ENCODE assay signal across 14 cellular contexts in genomic region chrX:11190745-11191510, GRCh38.
A peak's percentile ranks its signal among the peaks of the same experiment; 100 is the strongest.
DNase-seq lines count a peak whose midpoint lies in the region; ATAC-seq, FAIRE-seq and TF ChIP-seq lines count a peak whose summit lies in the region.
"Had no signal": no experiment of that assay in that cellular context is flagged by ENCODE, and none has a peak within 500 bp of the region (broad histone marks: within the 10 kb centered on the region; RNA-seq: fewer than 3 reads in every experiment).

No MANE protein-coding gene starts in this region.

- no peaks in the 10 kb centered on the region for H3K4me1 ChIP-seq in breast epithelium
- H3K4me1 ChIP-seq in astrocyte (ENCODE audit: insufficient read depth, low read length): peaks cover 5% of the 10 kb centered on the region
- H3K4me1 ChIP-seq: A549, gastroesophageal sphincter had no signal

- no peaks in the 10 kb centered on the region for H3K9me3 Mint-ChIP-seq in MCF 10A (ENCODE audit: unreplicated experiment)
- H3K9me3 Mint-ChIP-seq in astrocyte (ENCODE audit: unreplicated experiment): no peaks in the 10 kb centered on the region
- H3K9me3 Mint-ChIP-seq in stimulated activated naive B cell treated with anti-CD40 and anti-IgM and Interleukin-4, amounts not matched to agents 10 μg/mL and 1 μg/mL and 100 μg/mL, for 72 hours: no peaks in the 10 kb centered on the region
- H3K9me3 Mint-ChIP-seq in activated CD4-positive, alpha-beta T cell treated with anti-CD3 and anti-CD28 coated beads, Interleukin-2, amount 10 ng/mL, durations not matched to agents 24 days and 14 days: no peaks in the 10 kb centered on the region
- H3K9me3 Mint-ChIP-seq: activated naive CD8-positive, alpha-beta T cell treated with anti-CD3 and anti-CD28 coated beads, Interleukin-2, amount 10 ng/mL, durations not matched to agents 7 days and 5 days had no signal

- H3K4me3 ChIP-seq in breast epithelium: no peak overlapping the region
- no peak overlapping the region for H3K4me3 ChIP-seq in astrocyte (ENCODE audit: insufficient read depth, low read depth, low read length)
- H3K4me3 ChIP-seq: A549, gastroesophageal sphincter, smooth muscle cell had no signal

- ATAC-seq in HG03469 (IDR thresholded peaks at IDR 0.05; ENCODE audit: unreplicated experiment): no peak
- ATAC-seq in stimulated activated naive B cell treated with anti-CD40 and anti-IgM and Interleukin-4, amounts not matched to agents 10 μg/mL and 1 μg/mL and 100 μg/mL, for 72 hours (replicated peaks): no peak
- ATAC-seq: A549; activated CD8-positive, alpha-beta memory T cell treated with anti-CD3 and anti-CD28 coated beads, Interleukin-2, amount 10 ng/mL, durations not matched to agents 7 days and 5 days; gastroesophageal sphincter had no signal

- DNase-seq in MCF 10A (ENCODE audit: unreplicated experiment): peak; percentile 34
- DNase-seq in breast epithelium (ENCODE audit: low spot score in 2 of 2): no peak
- peak; percentile 35 for DNase-seq in NCI-H2171 (lab: John Stamatoyannopoulos, UW)
- no peak for DNase-seq in astrocyte (ENCODE audit: low read depth)
- DNase-seq in stimulated activated naive B cell treated with anti-CD40 and anti-IgM and Interleukin-4, amounts not matched to agents 10 μg/mL and 1 μg/mL and 100 μg/mL, for 72 hours: no peak
- no peak for DNase-seq in activated T-cell treated with anti-CD3 and anti-CD28 coated beads, Interleukin-2, amount 50 U/mL, for 48 hours
- no peak for DNase-seq in activated CD4-positive, alpha-beta T cell treated with anti-CD3 and anti-CD28 coated beads, Interleukin-2, amount 10 ng/mL, durations not matched to agents 24 days and 14 days
- DNase-seq: activated CD8-positive, alpha-beta memory T cell treated with anti-CD3 and anti-CD28 coated beads, Interleukin-2, amount 10 ng/mL, durations not matched to agents 7 days and 5 days; activated naive CD8-positive, alpha-beta T cell treated with anti-CD3 and anti-CD28 coated beads, Interleukin-2, amount 10 ng/mL, durations not matched to agents 7 days and 5 days had no signal

- H3K9ac ChIP-seq in astrocyte (ENCODE audit: low read length): no peak overlapping the region

- H3K36me3 Mint-ChIP-seq in MCF 10A (ENCODE audit: insufficient read depth, unreplicated experiment) (no peaks in the 10 kb centered on the region), astrocyte (ENCODE audit: low read depth, unreplicated experiment) (no peaks in the 10 kb centered on the region)
- no peaks in the 10 kb centered on the region for H3K36me3 Mint-ChIP-seq in stimulated activated naive B cell treated with anti-CD40 and anti-IgM and Interleukin-4, amounts not matched to agents 10 μg/mL and 1 μg/mL and 100 μg/mL, for 72 hours
- H3K36me3 Mint-ChIP-seq in activated CD4-positive, alpha-beta T cell treated with anti-CD3 and anti-CD28 coated beads, Interleukin-2, amount 10 ng/mL, durations not matched to agents 24 days and 14 days (ENCODE audit: low read depth): no peaks in the 10 kb centered on the region
- H3K36me3 Mint-ChIP-seq: activated CD8-positive, alpha-beta memory T cell treated with anti-CD3 and anti-CD28 coated beads, Interleukin-2, amount 10 ng/mL, durations not matched to agents 7 days and 5 days; activated naive CD8-positive, alpha-beta T cell treated with anti-CD3 and anti-CD28 coated beads, Interleukin-2, amount 10 ng/mL, durations not matched to agents 7 days and 5 days had no signal

- intact Hi-C loops in MCF 10A (cut with micrococcal nuclease): no loop called here
- intact Hi-C loops in breast epithelium (cut with DNase I; ENCODE audit: low total_unique reads): no loop called here
- intact Hi-C loops in activated CD4-positive, alpha-beta T cell treated with anti-CD3 and anti-CD28 coated beads, Interleukin-2, amount 10 ng/mL, durations not matched to agents 24 days and 14 days (cut with micrococcal nuclease): no loop called here

- POLR2A ChIA-PET in MCF 10A (lab: Yijun Ruan, JAX): interaction anchor here (0.6 kb wide), 2 partner anchors 24 to 177 kb away, joined by 3 read pairs; no protein-coding TSS in a partner anchor

- no peak overlapping the region for H3K4me3 Mint-ChIP-seq in MCF 10A (ENCODE audit: unreplicated experiment)
- H3K4me3 Mint-ChIP-seq in astrocyte (ENCODE audit: unreplicated experiment): no peak overlapping the region
- no peak overlapping the region for H3K4me3 Mint-ChIP-seq in stimulated activated naive B cell treated with anti-CD40 and anti-IgM and Interleukin-4, amounts not matched to agents 10 μg/mL and 1 μg/mL and 100 μg/mL, for 72 hours
- no peak overlapping the region for H3K4me3 Mint-ChIP-seq in activated CD4-positive, alpha-beta T cell treated with anti-CD3 and anti-CD28 coated beads, Interleukin-2, amount 10 ng/mL, durations not matched to agents 24 days and 14 days
- H3K4me3 Mint-ChIP-seq: activated CD8-positive, alpha-beta memory T cell treated with anti-CD3 and anti-CD28 coated beads, Interleukin-2, amount 10 ng/mL, durations not matched to agents 7 days and 5 days; activated naive CD8-positive, alpha-beta T cell treated with anti-CD3 and anti-CD28 coated beads, Interleukin-2, amount 10 ng/mL, durations not matched to agents 7 days and 5 days had no signal

- BruUV-seq in MCF 10A (replicated peaks; lab: Mats Ljungman, UMichigan): no TSS peak

- H3K27ac ChIP-seq in breast epithelium: no peak overlapping the region
- no peak overlapping the region for H3K27ac ChIP-seq in astrocyte (ENCODE audit: low read depth, low read length)
- H3K27ac ChIP-seq: A549, gastroesophageal sphincter, neutrophil had no signal

- H3K36me3 ChIP-seq in breast epithelium (no peaks in the 10 kb centered on the region), astrocyte (ENCODE audit: insufficient read depth, low read length) (no peaks in the 10 kb centered on the region)
- H3K36me3 ChIP-seq: neutrophil had no signal

- H3K9me3 ChIP-seq in breast epithelium (no peaks in the 10 kb centered on the region), astrocyte (ENCODE audit: insufficient read depth, low read depth, low read length) (no peaks in the 10 kb centered on the region)
- H3K9me3 ChIP-seq: A549, gastroesophageal sphincter, neutrophil had no signal

- no peak overlapping the region for H3K4me2 ChIP-seq in astrocyte (ENCODE audit: low read length)
- H3K4me2 ChIP-seq: A549, smooth muscle cell had no signal

- H2AFZ ChIP-seq in astrocyte (ENCODE audit: low read depth, low read length): no peak overlapping the region

- no peaks in the 10 kb centered on the region for H3K79me2 ChIP-seq in astrocyte (ENCODE audit: insufficient read depth, low read length)

- H3K27me3 Mint-ChIP-seq in MCF 10A (ENCODE audit: insufficient read depth, unreplicated experiment): peaks cover 16% of the 10 kb centered on the region
- H3K27me3 Mint-ChIP-seq in astrocyte (ENCODE audit: low read depth, unreplicated experiment): no peaks in the 10 kb centered on the region
- H3K27me3 Mint-ChIP-seq in stimulated activated naive B cell treated with anti-CD40 and anti-IgM and Interleukin-4, amounts not matched to agents 10 μg/mL and 1 μg/mL and 100 μg/mL, for 72 hours: peaks cover 0 to 7% of the 10 kb centered on the region in 2 donors
- H3K27me3 Mint-ChIP-seq in activated CD4-positive, alpha-beta T cell treated with anti-CD3 and anti-CD28 coated beads, Interleukin-2, amount 10 ng/mL, durations not matched to agents 24 days and 14 days: no peaks in the 10 kb centered on the region
- H3K27me3 Mint-ChIP-seq: activated naive CD8-positive, alpha-beta T cell treated with anti-CD3 and anti-CD28 coated beads, Interleukin-2, amount 10 ng/mL, durations not matched to agents 7 days and 5 days had no signal

- TF ChIP-seq POLR2A in breast epithelium (IDR thresholded peaks at IDR 0.05): no peak

- no peak for TF ChIP-seq CTCF in MCF 10A (IDR thresholded peaks at IDR 0.05; ENCODE audit: unreplicated experiment)
- no peak for TF ChIP-seq CTCF in breast epithelium (IDR thresholded peaks at IDR 0.05)
- no peak for TF ChIP-seq CTCF in astrocyte (IDR thresholded peaks at IDR 0.05; ENCODE audit: insufficient read depth, low read depth, low read length)

- CTCF ChIA-PET in MCF 10A (lab: Yijun Ruan, JAX): interaction anchor here (0.5 to 1.6 kb wide), 4 partner anchors 9 to 295 kb away, joined by 3 to 4 read pairs (median 4); no protein-coding TSS in a partner anchor

- H4K20me1 ChIP-seq in astrocyte (ENCODE audit: insufficient read depth, low read length): no peaks in the 10 kb centered on the region

- FAIRE-seq in astrocyte (lab: Jason Lieb, UNC): peak; percentile 84
- FAIRE-seq: A549 had no signal

- H3K4me1 Mint-ChIP-seq in MCF 10A (ENCODE audit: insufficient read depth, unreplicated experiment): no peaks in the 10 kb centered on the region
- peaks cover 8% of the 10 kb centered on the region for H3K4me1 Mint-ChIP-seq in astrocyte (ENCODE audit: low read depth, unreplicated experiment)
- H3K4me1 Mint-ChIP-seq in stimulated activated naive B cell treated with anti-CD40 and anti-IgM and Interleukin-4, amounts not matched to agents 10 μg/mL and 1 μg/mL and 100 μg/mL, for 72 hours: no peaks in the 10 kb centered on the region
- H3K4me1 Mint-ChIP-seq in activated CD4-positive, alpha-beta T cell treated with anti-CD3 and anti-CD28 coated beads, Interleukin-2, amount 10 ng/mL, durations not matched to agents 24 days and 14 days: no peaks in the 10 kb centered on the region
- H3K4me1 Mint-ChIP-seq: activated CD8-positive, alpha-beta memory T cell treated with anti-CD3 and anti-CD28 coated beads, Interleukin-2, amount 10 ng/mL, durations not matched to agents 7 days and 5 days; activated naive CD8-positive, alpha-beta T cell treated with anti-CD3 and anti-CD28 coated beads, Interleukin-2, amount 10 ng/mL, durations not matched to agents 7 days and 5 days had no signal

- H3K27me3 ChIP-seq in breast epithelium (peaks cover 0 to 28% of the 10 kb centered on the region in 2 donors), astrocyte (ENCODE audit: insufficient read depth, low read length) (no peaks in the 10 kb centered on the region)
- H3K27me3 ChIP-seq: gastroesophageal sphincter, neutrophil had no signal

- H3K27ac Mint-ChIP-seq in MCF 10A (ENCODE audit: low read depth, unreplicated experiment): no peak overlapping the region
- no peak overlapping the region for H3K27ac Mint-ChIP-seq in astrocyte (ENCODE audit: unreplicated experiment)
- H3K27ac Mint-ChIP-seq in stimulated activated naive B cell treated with anti-CD40 and anti-IgM and Interleukin-4, amounts not matched to agents 10 μg/mL and 1 μg/mL and 100 μg/mL, for 72 hours: no peak overlapping the region
- no peak overlapping the region for H3K27ac Mint-ChIP-seq in activated CD4-positive, alpha-beta T cell treated with anti-CD3 and anti-CD28 coated beads, Interleukin-2, amount 10 ng/mL, durations not matched to agents 24 days and 14 days
- H3K27ac Mint-ChIP-seq: activated CD8-positive, alpha-beta memory T cell treated with anti-CD3 and anti-CD28 coated beads, Interleukin-2, amount 10 ng/mL, durations not matched to agents 7 days and 5 days; activated naive CD8-positive, alpha-beta T cell treated with anti-CD3 and anti-CD28 coated beads, Interleukin-2, amount 10 ng/mL, durations not matched to agents 7 days and 5 days had no signal

Comparison
In these comparisons a context has a peak if more than half of its experiments do, and no peak if none do; other contexts are left out.
1. DNase-seq: peak in MCF 10A (single experiment) and NCI-H2171 (single experiment); none in breast epithelium (0 of 2), astrocyte (single experiment), stimulated activated naive B cell treated with anti-CD40 and anti-IgM and Interleukin-4, amounts not matched to agents 10 μg/mL and 1 μg/mL and 100 μg/mL, for 72 hours (single experiment), activated T-cell treated with anti-CD3 and anti-CD28 coated beads, Interleukin-2, amount 50 U/mL, for 48 hours (0 of 2) and activated CD4-positive, alpha-beta T cell treated with anti-CD3 and anti-CD28 coated beads, Interleukin-2, amount 10 ng/mL, durations not matched to agents 24 days and 14 days (single experiment).